ENCODE assay signal across 1 cellular context in genomic region chr1:27551953-27552312, GRCh38.
TF ChIP-seq lines count a peak whose summit lies in the region.

No MANE protein-coding gene starts in this region.

TF ChIP-seq in H1, 55 proteins besides CTCF, POLR2A, EP300 and RAD21 (continued from another document):
- TF ChIP-seq CHD7 (IDR thresholded peaks at IDR 0.05; ENCODE audit: insufficient replicate concordance, low read length), result no peak
